26 cellular contexts compared by ENCODE assay signal in the genomic region with DNA sequence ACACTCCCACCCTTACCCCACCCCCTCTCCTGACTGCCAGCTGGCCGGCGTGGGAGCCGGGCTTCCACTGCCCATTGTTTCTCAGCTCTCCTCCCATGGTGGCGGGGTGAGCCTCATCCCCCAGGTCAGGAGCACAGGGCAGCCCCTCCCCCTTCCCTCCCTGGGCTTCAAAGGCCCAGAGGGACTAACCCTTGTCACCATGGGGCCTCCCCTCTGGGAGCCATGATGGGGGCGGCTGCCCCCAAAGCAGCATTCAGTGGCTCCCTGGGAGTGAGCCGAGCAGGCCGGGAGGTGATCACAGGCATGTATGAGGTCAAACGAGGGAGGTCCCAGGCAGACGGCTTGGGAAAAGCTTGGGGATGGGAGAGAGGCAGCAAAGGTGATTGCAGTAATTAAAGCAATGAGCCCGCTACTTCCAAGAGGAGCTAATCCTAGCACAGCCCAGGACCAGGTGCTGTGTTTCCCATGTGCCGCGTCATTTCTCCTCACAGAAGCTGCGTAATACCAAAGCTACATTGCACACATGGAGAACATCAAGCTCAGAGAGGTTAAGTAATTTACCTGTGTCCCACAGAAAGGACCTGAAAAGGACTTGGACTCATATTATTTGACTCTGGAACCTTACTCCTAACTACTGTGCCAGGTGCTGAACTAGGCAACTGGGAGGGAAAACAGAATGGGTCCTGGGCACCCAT. TPM values are rescaled to one million over a fixed set of nuclear protein-coding genes. Genes with fewer than 3 reads are reported as not detected.
A peak's percentile ranks its signal among the peaks of the same experiment; 100 is the strongest.
DNase-seq lines count a peak whose midpoint lies in the region; ATAC-seq, FAIRE-seq and TF ChIP-seq lines count a peak whose summit lies in the region.
"Had no signal": no experiment of that assay in that cellular context is flagged by ENCODE, and none has a peak within 500 bp of the region (broad histone marks: within the 10 kb centered on the region; RNA-seq: fewer than 3 reads in every experiment).

No MANE protein-coding gene starts in this region.

- no peak for FAIRE-seq in pancreas (lab: Jason Lieb, UNC)
- FAIRE-seq: astrocyte, frontal cortex, GM12891 had no signal

- H3F3A ChIP-seq in MM.1S (ENCODE audit: insufficient read depth, low read length): no peaks in the 10 kb centered on the region

- intact Hi-C loops in pancreas (cut with DNase I): no loop called here

- H3K4me3 ChIP-seq in HEK293 (ENCODE audit: low read depth, low read length) (no peak overlapping the region), endodermal cell (ENCODE audit: low read length) (no peak overlapping the region), pancreas (no peak overlapping the region), MM.1S (ENCODE audit: low read length) (no peak overlapping the region)
- H3K4me3 ChIP-seq in effector memory CD4-positive, alpha-beta T cell (ENCODE audit: insufficient read depth, low read depth, low read length, poor library complexity, severe bottlenecking): no peak overlapping the region
- H3K4me3 ChIP-seq: MG63, ovary, SK-N-MC, stomach, tibial nerve had no signal

- no peak overlapping the region for H2AFZ ChIP-seq in MM.1S (ENCODE audit: low read length)

- H3K4me1 ChIP-seq in HEK293 (ENCODE audit: control insufficient read depth, insufficient read depth, low read length): no peaks in the 10 kb centered on the region
- H3K4me1 ChIP-seq in endodermal cell (ENCODE audit: control insufficient read depth, insufficient read depth, low read length): peaks cover 23% of the 10 kb centered on the region
- peaks cover 10 to 17% (median 16%) of the 10 kb centered on the region in 3 donors for H3K4me1 ChIP-seq in pancreas
- H3K4me1 ChIP-seq in MM.1S (ENCODE audit: low read length): peaks cover 6% of the 10 kb centered on the region; the same call in 1 of the 2 replicates
- H3K4me1 ChIP-seq in effector memory CD4-positive, alpha-beta T cell (ENCODE audit: control insufficient read depth, insufficient read depth, low read length, poor library complexity, severe bottlenecking): no peaks in the 10 kb centered on the region
- H3K4me1 ChIP-seq: stomach had no signal

- H3K27ac ChIP-seq in HEK293 (ENCODE audit: extremely low read depth, low read depth, low read length) (no peak overlapping the region), endodermal cell (ENCODE audit: low read depth, low read length) (peak overlapping the region; percentile 91), pancreas (peak overlapping the region; percentile 29 to 66 (median 54)), MM.1S (ENCODE audit: low read length) (no peak overlapping the region)
- H3K27ac ChIP-seq in effector memory CD4-positive, alpha-beta T cell (ENCODE audit: insufficient read depth, low read length, poor library complexity, severe bottlenecking): no peak overlapping the region
- H3K27ac ChIP-seq: ovary, SK-N-MC, stomach, tibial nerve had no signal

- no peaks in the 10 kb centered on the region for H3K79me2 ChIP-seq in MM.1S (ENCODE audit: low read length)

- H3K9ac ChIP-seq in endodermal cell (ENCODE audit: extremely low read depth, low read length, poor library complexity, severe bottlenecking): no peak overlapping the region
- H3K9ac ChIP-seq in MM.1S (ENCODE audit: low read length): no peak overlapping the region

- 54 to 59% methylated on average over 8 to 13 of the region's 13 CpGs for WGBS in endodermal cell (ENCODE audit: insufficient coverage in 1 of 2, insufficient read length in 1 of 2), 2 experiments
- WGBS in pancreas, 2 donors: 48 to 57% methylated on average over 13 of the region's 13 CpGs

- CTCF ChIA-PET in HEK293 (lab: Yijun Ruan, JAX): interaction anchor here (1.0 to 2.6 kb wide), 4 partner anchors 17 to 24 kb away, joined by 5 to 16 read pairs (median 12); partner anchors contain the start of gene CDK5RAP3

- peaks cover 41% of the 10 kb centered on the region for H3K4me1 Mint-ChIP-seq in endodermal cell
- H3K4me1 Mint-ChIP-seq: CD8-positive, alpha-beta memory T cell; T-helper 17 cell had no signal

- POLR2A ChIA-PET in HEK293 (lab: Yijun Ruan, JAX): interaction anchor here (0.9 to 1.0 kb wide), 2 partner anchors 9 to 54 kb away, joined by 3 to 4 read pairs; partner anchors contain the start of gene PNPO

- H3K27ac Mint-ChIP-seq in endodermal cell: peak overlapping the region; percentile 44
- H3K27ac Mint-ChIP-seq: activated naive CD8-positive, alpha-beta T cell; CD8-positive, alpha-beta memory T cell; T-helper 17 cell had no signal

- ATAC-seq in pancreas (peak; percentile 85 to 91 (median 88)), HG02623 (IDR thresholded peaks at IDR 0.05; ENCODE audit: unreplicated experiment) (no peak)
- ATAC-seq: esophagus mucosa, sciatic nerve, T-helper 17 cell had no signal

- H3K4me3 Mint-ChIP-seq in endodermal cell: no peak overlapping the region
- H3K4me3 Mint-ChIP-seq: activated naive CD8-positive, alpha-beta T cell; CD8-positive, alpha-beta memory T cell; T-helper 17 cell had no signal

- H3K36me3 Mint-ChIP-seq in endodermal cell (ENCODE audit: low read depth): no peaks in the 10 kb centered on the region
- H3K36me3 Mint-ChIP-seq: activated naive CD8-positive, alpha-beta T cell; CD8-positive, alpha-beta memory T cell had no signal

- H3K4me2 ChIP-seq in MM.1S (ENCODE audit: low read depth, low read length): no peak overlapping the region

- H3K27me3 Mint-ChIP-seq in endodermal cell (ENCODE audit: insufficient read depth): no peaks in the 10 kb centered on the region
- H3K27me3 Mint-ChIP-seq: activated naive CD8-positive, alpha-beta T cell had no signal

- no peaks in the 10 kb centered on the region for H3K9me3 ChIP-seq in HEK293 (ENCODE audit: control insufficient read depth, insufficient read depth, low read depth, low read length)
- no peaks in the 10 kb centered on the region for H3K9me3 ChIP-seq in endodermal cell (ENCODE audit: control insufficient read depth, low read length)
- H3K9me3 ChIP-seq in pancreas: no peaks in the 10 kb centered on the region
- H3K9me3 ChIP-seq in MM.1S (replicated peaks; ENCODE audit: insufficient read depth, low read length): no peaks in the 10 kb centered on the region
- no peaks in the 10 kb centered on the region for H3K9me3 ChIP-seq in effector memory CD4-positive, alpha-beta T cell (ENCODE audit: control insufficient read depth, low read length)
- H3K9me3 ChIP-seq: MG63, ovary, stomach, tibial nerve had no signal

- H4K20me1 ChIP-seq in MM.1S (ENCODE audit: insufficient read depth, low read length): no peaks in the 10 kb centered on the region

- H3K27me3 ChIP-seq in endodermal cell (ENCODE audit: control insufficient read depth, insufficient read depth, low read length, poor library complexity, severe bottlenecking) (no peaks in the 10 kb centered on the region), pancreas (no peaks in the 10 kb centered on the region), MM.1S (replicated peaks; ENCODE audit: insufficient read depth, low read length) (no peaks in the 10 kb centered on the region)
- no peaks in the 10 kb centered on the region for H3K27me3 ChIP-seq in effector memory CD4-positive, alpha-beta T cell (replicated peaks; ENCODE audit: control insufficient read depth, insufficient read depth, low read length, poor library complexity, severe bottlenecking)
- H3K27me3 ChIP-seq: MG63, ovary, tibial nerve had no signal

- H3K36me3 ChIP-seq in HEK293 (ENCODE audit: control insufficient read depth in 2 of 2, insufficient read depth in 1 of 2, low read length in 2 of 2) (no peaks in the 10 kb centered on the region), endodermal cell (ENCODE audit: control insufficient read depth, insufficient read depth, low read length) (no peaks in the 10 kb centered on the region), pancreas (no peaks in the 10 kb centered on the region), MM.1S (replicated peaks; ENCODE audit: insufficient read depth, low read length) (no peaks in the 10 kb centered on the region)
- H3K36me3 ChIP-seq in effector memory CD4-positive, alpha-beta T cell (ENCODE audit: control insufficient read depth, insufficient read depth, low read length): no peaks in the 10 kb centered on the region
- H3K36me3 ChIP-seq: MG63, ovary, stomach, tibial nerve had no signal

- H3K9me2 ChIP-seq in MM.1S (replicated peaks; ENCODE audit: insufficient read depth, low read length): no peaks in the 10 kb centered on the region

- H3K9me3 Mint-ChIP-seq in endodermal cell: no peaks in the 10 kb centered on the region
- H3K9me3 Mint-ChIP-seq: CD8-positive, alpha-beta memory T cell had no signal

- DNase-seq in NCI-H82 (lab: John Stamatoyannopoulos, UW) (peak; percentile 98), endodermal cell (peak; percentile 85), pancreas (peak in 5 of 6 donors; percentile 72 to 90 (median 85)), MM.1S (no peak)
- DNase-seq in effector memory CD4-positive, alpha-beta T cell: no peak
- DNase-seq: activated CD4-positive, alpha-beta T cell treated with anti-CD3 and anti-CD28 coated beads, Interleukin-2, amount 50 U/mL, for 1 hour; CD8-positive, alpha-beta memory T cell; cerebellar nuclear complex; DMS79; effector CD4-positive, alpha-beta T cell; mammary epithelial cell; MG63; NCI-H187; ovary; stomach; T-helper 17 cell had no signal

- TF ChIP-seq CTCF in HEK293 (tag by site-specific recombination; IDR thresholded peaks at IDR 0.05) (no peak), endodermal cell (conservative IDR thresholded peaks at IDR 0.05) (no peak), pancreas (IDR thresholded peaks at IDR 0.05) (no peak), MM.1S (IDR thresholded peaks at IDR 0.05; ENCODE audit: low read length) (no peak)

TF ChIP-seq in HEK293, 187 proteins besides CTCF, POLR2A, EP300 and RAD21 (continues in another document):
- TF ChIP-seq GLIS2 (tag by site-specific recombination; IDR thresholded peaks at IDR 0.05) (peak; percentile 68), SP7 (tag by site-specific recombination; IDR thresholded peaks at IDR 0.05) (no peak)

RNA-seq across cellular contexts. Expression of gene CDK5RAP3, which starts 24.5 kb away (rescaled TPM):
- total RNA-seq in endodermal cell (100 to 1,000 TPM; 171 to 198 TPM), pancreas (100 to 1,000 TPM; 134 to 234 (median 165) TPM)
- polyA plus RNA-seq in endodermal cell (2013, experiment 1 of 2): 245 TPM
- 217 TPM for polyA plus RNA-seq in endodermal cell (2013, experiment 2 of 2)
- polyA plus RNA-seq in pancreas: 1,000 to 10,000 TPM; 1,052 to 1,312 TPM

RNA-seq across cellular contexts. Expression of gene PRR15L, which starts 37.7 kb away (rescaled TPM):
- total RNA-seq in endodermal cell: under 1 TPM; 0.57 to 0.60 TPM
- polyA plus RNA-seq in endodermal cell (2013, experiment 1 of 2): not detected
- polyA plus RNA-seq in endodermal cell (2013, experiment 2 of 2): not detected
- total RNA-seq in pancreas: 10 to 100 TPM; 26.6 to 68.6 (median 42.7) TPM
- polyA plus RNA-seq in pancreas: 10 to 100 TPM; 59.9 to 64.9 TPM
- total RNA-seq: astrocyte; CD8-positive, alpha-beta memory T cell; frontal cortex; sciatic nerve; T-helper 17 cell; tibial nerve had no signal
- polyA plus RNA-seq: CD8-positive, alpha-beta memory T cell had no signal

RNA-seq across cellular contexts. Expression of gene COPZ2, which starts 42.2 kb away (rescaled TPM):
- total RNA-seq in endodermal cell (not detected), pancreas (10 to 100 TPM in 2 of 6 donors, 1 to 10 TPM in 4; 6.3 to 10.8 (median 8.6) TPM)
- 9.0 TPM for polyA plus RNA-seq in endodermal cell (2013, experiment 1 of 2)
- 1.4 TPM for polyA plus RNA-seq in endodermal cell (2013, experiment 2 of 2)
- polyA plus RNA-seq in pancreas: 1 to 10 TPM; 9.7 to 9.8 TPM

RNA-seq across cellular contexts. Expression of gene NFE2L1, which starts 52.8 kb away (rescaled TPM):
- total RNA-seq in endodermal cell (100 to 1,000 TPM; 122 to 135 TPM), pancreas (10 to 100 TPM; 27.4 to 74.0 (median 44.5) TPM)
- 123 TPM for polyA plus RNA-seq in endodermal cell (2013, experiment 1 of 2)
- polyA plus RNA-seq in endodermal cell (2013, experiment 2 of 2): 113 TPM
- 10 to 100 TPM; 40.9 to 47.2 TPM for polyA plus RNA-seq in pancreas

RNA-seq across cellular contexts. Expression of gene PNPO, which starts 54.0 kb away (rescaled TPM):
- total RNA-seq in endodermal cell (10 to 100 TPM in 1 of 2 donors, 1 to 10 TPM in 1; 8.5 to 10.4 TPM), pancreas (10 to 100 TPM; 13.2 to 23.5 (median 19.6) TPM)
- polyA plus RNA-seq in endodermal cell (2013, experiment 1 of 2): 7.9 TPM
- polyA plus RNA-seq in endodermal cell (2013, experiment 2 of 2): 7.4 TPM
- 1 to 10 TPM; 6.5 to 7.6 TPM for polyA plus RNA-seq in pancreas

Comparison
In these comparisons a context has a peak if more than half of its experiments do, and no peak if none do; other contexts are left out.
1. H3K27ac ChIP-seq: peak in endodermal cell (single experiment) and pancreas (4 of 4); none in HEK293 (single experiment), MM.1S (single experiment) and effector memory CD4-positive, alpha-beta T cell (single experiment).
2. DNase-seq: peak in NCI-H82 (single experiment), endodermal cell (single experiment) and pancreas (5 of 6); none in MM.1S (single experiment) and effector memory CD4-positive, alpha-beta T cell (0 of 3).
3. RNA of gene PRR15L, which starts 37.7 kb away (total RNA-seq): 26.6 to 68.6 TPM in pancreas; 0.57 to 0.60 TPM in endodermal cell; every median in the first group is over 10 times any median in the second.
4. RNA of gene COPZ2, which starts 42.2 kb away (total RNA-seq): 6.3 to 10.8 TPM in pancreas; not detected in endodermal cell; every median in the first group is over 4 times any median in the second.